14 cellular contexts compared by ENCODE assay signal in genomic region chr4:76690906-76691275, GRCh38.
DNase-seq lines count a peak whose midpoint lies in the region; ATAC-seq, FAIRE-seq and TF ChIP-seq lines count a peak whose summit lies in the region.
"Had no signal": no experiment of that assay in that cellular context is flagged by ENCODE, and none has a peak within 500 bp of the region (broad histone marks: within the 10 kb centered on the region; RNA-seq: fewer than 3 reads in every experiment).

No MANE protein-coding gene starts in this region.

- H3K9me3 ChIP-seq in A549 (no peaks in the 10 kb centered on the region), HCT116 (ENCODE audit: control insufficient read depth in 1 of 2, insufficient read depth in 1 of 2, low read depth in 1 of 2, low read length in 2 of 2) (no peaks in the 10 kb centered on the region), adipocyte (ENCODE audit: control insufficient read depth, low read length) (no peaks in the 10 kb centered on the region)

- TF ChIP-seq POLR2A in A549 (IDR thresholded peaks at IDR 0.05; ENCODE audit: low read length) (no peak), HCT116 (IDR thresholded peaks at IDR 0.05; ENCODE audit: borderline replicate concordance, extremely low read depth, insufficient read depth, insufficient read length) (no peak)

- H3K27ac ChIP-seq in A549 (peak overlapping the region; percentile 30 to 94; a peak in 2 of 6 replicates), HCT116 (ENCODE audit: low read depth, low read length) (no peak overlapping the region)

- no peak for FAIRE-seq in A549 (lab: Jason Lieb, UNC)
- FAIRE-seq: GM12878 had no signal

- ATAC-seq in A549 (no peak), HCT116 (no peak), HG03175 (IDR thresholded peaks at IDR 0.05; ENCODE audit: unreplicated experiment) (no peak)
- ATAC-seq: GM12878; stimulated activated naive B cell treated with anti-CD40 and anti-IgM and Interleukin-4, amounts not matched to agents 10 μg/mL and 1 μg/mL and 100 μg/mL, for 72 hours had no signal

- H3K36me3 ChIP-seq in HCT116 (ENCODE audit: control insufficient read depth in 1 of 2, insufficient read depth in 2 of 2, low read length in 2 of 2) (no peaks in the 10 kb centered on the region), adipocyte (ENCODE audit: control insufficient read depth, insufficient read depth, low read length, severe bottlenecking) (no peaks in the 10 kb centered on the region)

- H3K4me1 ChIP-seq in A549 (peaks cover 56% of the 10 kb centered on the region), HCT116 (ENCODE audit: control insufficient read depth in 1 of 2, insufficient read depth in 2 of 2, low read length in 2 of 2) (peaks cover 2 to 40% of the 10 kb centered on the region in 2 experiments; a peak in 3 of 4 replicates), adipocyte (ENCODE audit: control insufficient read depth, insufficient read depth, low read length) (peaks cover 8% of the 10 kb centered on the region)

- H3K9ac ChIP-seq in HCT116 (ENCODE audit: low read length) = no peak overlapping the region
- no peak overlapping the region for H3K9ac ChIP-seq in adipocyte (ENCODE audit: low read length)

- H3K4me2 ChIP-seq in A549 (peak overlapping the region; percentile 80), HCT116 (ENCODE audit: low read length) (peak overlapping the region; percentile 94)

- H3K9me2 ChIP-seq in HCT116 (ENCODE audit: insufficient read depth) = no peaks in the 10 kb centered on the region

- DNase-seq in A549 (ENCODE audit: low read depth in 1 of 2, low spot score in 1 of 2) = no peak
- no peak for DNase-seq in HCT116 (ENCODE audit: low read depth, low spot score)
- DNase-seq in adipocyte (ENCODE audit: low read depth) = peak; percentile 46
- peak; percentile 17 for DNase-seq in kidney tubule cell (ENCODE audit: low spot score)
- DNase-seq in NOMO-1 (lab: John Stamatoyannopoulos, UW; ENCODE audit: unreplicated experiment in 2 of 2) = no peak
- DNase-seq in NCI-H1105 treated with DMSO at 0.1 percent for 48 hours (lab: John Stamatoyannopoulos, UW) = no peak
- DNase-seq in mesenteric fat pad (ENCODE audit: low spot score) = no peak
- DNase-seq: activated CD4-positive, alpha-beta T cell treated with anti-CD3 and anti-CD28 coated beads, Interleukin-2, amount 10 ng/mL, durations not matched to agents 24 days and 14 days; activated naive CD8-positive, alpha-beta T cell treated with anti-CD3 and anti-CD28 coated beads for 36 hours; AML-193; erythroblast; stimulated activated naive B cell treated with anti-CD40 and anti-IgM and Interleukin-4, amounts not matched to agents 10 μg/mL and 1 μg/mL and 100 μg/mL, for 72 hours had no signal

- no peak for TF ChIP-seq EP300 in A549 (IDR thresholded peaks at IDR 0.05)

- no peak overlapping the region for H2AFZ ChIP-seq in HCT116 (ENCODE audit: low read depth, low read length, poor library complexity, severe bottlenecking)

- CTCF ChIA-PET in A549 (lab: Yijun Ruan, JAX) = no interaction called here
- CTCF ChIA-PET in HCT116 (lab: Charles Lee) = no interaction called here

- no peak for TF ChIP-seq CTCF in A549 (IDR thresholded peaks at IDR 0.05)
- no peak for TF ChIP-seq CTCF in HCT116 (IDR thresholded peaks at IDR 0.05 in 2 of 3, conservative IDR thresholded peaks at IDR 0.05 in 1 of 3; ENCODE audit: borderline replicate concordance in 1 of 3, insufficient read depth in 1 of 3, low read depth in 2 of 3, low read length in 2 of 3)

- 8% methylated on average over 1 of the region's 1 CpG for WGBS in A549 (ENCODE audit: missing lambda C conversion rate)

- TF ChIP-seq RAD21 in A549 (conservative IDR thresholded peaks at IDR 0.05 in 1 of 2, IDR thresholded peaks at IDR 0.05 in 1 of 2) (no peak), HCT116 (IDR thresholded peaks at IDR 0.05; ENCODE audit: low read depth) (no peak)

- H3K4me3 ChIP-seq in A549 (peak overlapping the region; percentile 80; the same call in 2 of the 3 replicates), HCT116 (replicated peaks in 1 of 2; ENCODE audit: low read depth in 1 of 2, low read length in 2 of 2) (peak overlapping the region in 1 of 2 experiments; percentile 77; a peak in 1 of 4 replicates), adipocyte (ENCODE audit: low read length) (no peak overlapping the region)
- H3K4me3 ChIP-seq: GM12878 had no signal

- intact Hi-C loops in HCT116 (cut with micrococcal nuclease) = no loop called here

- H3K27me3 ChIP-seq in HCT116 (ENCODE audit: insufficient read depth, low read length) (no peaks in the 10 kb centered on the region), adipocyte (replicated peaks; ENCODE audit: control insufficient read depth, insufficient read depth, low read length) (no peaks in the 10 kb centered on the region)

- BruUV-seq in HCT116 (replicated peaks; lab: Mats Ljungman, UMichigan) = TSS peak; percentile 60

- RAD21 ChIA-PET in HCT116 (lab: Charles Lee; ENCODE audit: low non-redundant PET in 1 of 2, low total read pairs in 2 of 2, uncharacterized antibody in 2 of 2, unreplicated experiment in 2 of 2) = no interaction called here

- no peaks in the 10 kb centered on the region for H4K20me1 ChIP-seq in HCT116 (ENCODE audit: insufficient read depth)

- H3K79me2 ChIP-seq in HCT116 (ENCODE audit: insufficient read depth, low read length) = peaks cover 49% of the 10 kb centered on the region

- POLR2A ChIA-PET in A549 (lab: Yijun Ruan, JAX) = no interaction called here
- POLR2A ChIA-PET in HCT116 (lab: Charles Lee) = no interaction called here

TF ChIP-seq in A549, 52 proteins besides CTCF, POLR2A, EP300 and RAD21 (continues in another document):
- TF ChIP-seq PBX3 (IDR thresholded peaks at IDR 0.05) = no peak
- no peak for TF ChIP-seq RARB (CRISPR knock-in tag; IDR thresholded peaks at IDR 0.05)
- no peak for TF ChIP-seq EHMT2 (IDR thresholded peaks at IDR 0.05; ENCODE audit: low read depth)
- TF ChIP-seq ZC3H11A (IDR thresholded peaks at IDR 0.05) = no peak
- TF ChIP-seq RFX5 (IDR thresholded peaks at IDR 0.05) = no peak
- no peak for TF ChIP-seq USF2 (IDR thresholded peaks at IDR 0.05)
- TF ChIP-seq SREBF2 (IDR thresholded peaks at IDR 0.05) = no peak
- TF ChIP-seq, protein P1, sequence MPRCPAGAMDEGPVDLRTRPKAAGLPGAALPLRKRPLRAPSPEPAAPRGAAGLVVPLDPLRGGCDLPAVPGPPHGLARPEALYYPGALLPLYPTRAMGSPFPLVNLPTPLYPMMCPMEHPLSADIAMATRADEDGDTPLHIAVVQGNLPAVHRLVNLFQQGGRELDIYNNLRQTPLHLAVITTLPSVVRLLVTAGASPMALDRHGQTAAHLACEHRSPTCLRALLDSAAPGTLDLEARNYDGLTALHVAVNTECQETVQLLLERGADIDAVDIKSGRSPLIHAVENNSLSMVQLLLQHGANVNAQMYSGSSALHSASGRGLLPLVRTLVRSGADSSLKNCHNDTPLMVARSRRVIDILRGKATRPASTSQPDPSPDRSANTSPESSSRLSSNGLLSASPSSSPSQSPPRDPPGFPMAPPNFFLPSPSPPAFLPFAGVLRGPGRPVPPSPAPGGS (IDR thresholded peaks at IDR 0.05) = no peak

TF ChIP-seq in HCT116, 20 proteins besides CTCF, POLR2A, EP300 and RAD21:
- TF ChIP-seq EZH2phosphoT487 (IDR thresholded peaks at IDR 0.05; ENCODE audit: borderline replicate concordance) = no peak
- 0 out of 2 replicates have a peak, but pooled peaks have one; percentile 2 for TF ChIP-seq JUND (IDR thresholded peaks at IDR 0.05)
TF ChIP-seq in HCT116: peak in this region for 1.

Comparison
In these comparisons a context has a peak if more than half of its experiments do, and no peak if none do; other contexts are left out.
1. DNase-seq: peak in adipocyte (single experiment) and kidney tubule cell (single experiment); none in A549 (0 of 2), HCT116 (single experiment), NOMO-1 (0 of 2), NCI-H1105 treated with DMSO at 0.1 percent for 48 hours (single experiment) and mesenteric fat pad (single experiment).